In genomic region chr12:107685360-107686248, GRCh38 we compare ENCODE assay signal across 8 cellular contexts. TPM values are rescaled to one million over a fixed set of nuclear protein-coding genes. Genes with fewer than 3 reads are reported as not detected.
A peak's percentile ranks its signal among the peaks of the same experiment; 100 is the strongest.
DNase-seq lines count a peak whose midpoint lies in the region; ATAC-seq and TF ChIP-seq lines count a peak whose summit lies in the region.

Gene PWP1 (plus strand): TSS chr12:107685799. CDS start chr12:107685900, 101 bp downstream.

- ATAC-seq in HG02623 (IDR thresholded peaks at IDR 0.05; ENCODE audit: unreplicated experiment), result peak; percentile 93
- peak; percentile 93 to 97 for ATAC-seq in activated naive CD4-positive, alpha-beta T cell treated with anti-CD3 and anti-CD28 coated beads, Interleukin-2, amount 50 U/mL, for 72 hours
- peak; percentile 94 for ATAC-seq in omental fat pad (ENCODE audit: low FRiP score)

- H3K36me3 Mint-ChIP-seq in activated naive CD4-positive, alpha-beta T cell treated with anti-CD3 and anti-CD28 coated beads, Interleukin-2, amount 50 U/mL, for 72 hours, result peaks cover 18 to 26% of the 10 kb centered on the region in 2 donors

- peaks cover 0 to 5% of the 10 kb centered on the region in 2 donors for H3K9me3 Mint-ChIP-seq in activated naive CD4-positive, alpha-beta T cell treated with anti-CD3 and anti-CD28 coated beads, Interleukin-2, amount 50 U/mL, for 72 hours

- peak; percentile 90 for DNase-seq in GM10266 (ENCODE audit: extremely low spot score)
- DNase-seq in NCI-H1105 (lab: John Stamatoyannopoulos, UW), result peak; percentile 97
- peak; percentile 52 for DNase-seq in SKM-1 (lab: John Stamatoyannopoulos, UW; ENCODE audit: unreplicated experiment)
- peak; percentile 91 to 95 for DNase-seq in activated naive CD4-positive, alpha-beta T cell treated with anti-CD3 and anti-CD28 coated beads, Interleukin-2, amount 50 U/mL, for 72 hours (ENCODE audit: low spot score in 2 of 2)
- DNase-seq in glomerular visceral epithelial cell (ENCODE audit: extremely low spot score), result peak; percentile 94
- DNase-seq in omental fat pad (ENCODE audit: low spot score), result peak; percentile 91

- peak within 1 kb of the TSS; percentile 98 for H3K27ac Mint-ChIP-seq in activated naive CD4-positive, alpha-beta T cell treated with anti-CD3 and anti-CD28 coated beads, Interleukin-2, amount 50 U/mL, for 72 hours

- H3K27ac ChIP-seq in temporal lobe (ENCODE audit: low read depth, low read length), result no peak within 1 kb of the TSS

- TF ChIP-seq CTCF in GM10266 (IDR thresholded peaks at IDR 0.05; ENCODE audit: control insufficient read depth, insufficient read depth, low read depth, missing control alignments) (no peak), omental fat pad (IDR thresholded peaks at IDR 0.05) (no peak)

RNA-seq across cellular contexts. Expression of gene PWP1, which starts in this region (rescaled TPM):
- 10 to 100 TPM; 28.0 to 59.2 TPM for total RNA-seq in activated naive CD4-positive, alpha-beta T cell treated with anti-CD3 and anti-CD28 coated beads, Interleukin-2, amount 50 U/mL, for 72 hours
- total RNA-seq in omental fat pad (100 to 1,000 TPM in 3 of 4 donors, 10 to 100 TPM in 1; 76.1 to 187 (median 113) TPM), temporal lobe (62.7 TPM)
